In genomic region chr3:169354774-169355501, GRCh38 we compare ENCODE assay signal across 1 cellular context.
TF ChIP-seq lines count a peak whose summit lies in the region.

No MANE protein-coding gene starts in this region.

TF ChIP-seq in HEK293, 187 proteins besides CTCF, POLR2A, EP300 and RAD21 (continued from another document and continues in another):
- TF ChIP-seq ZBTB6 (tag by site-specific recombination; IDR thresholded peaks at IDR 0.05) (no peak), ZNF677 (tag by site-specific recombination; IDR thresholded peaks at IDR 0.05) (no peak), ZNF560 (tag by site-specific recombination; IDR thresholded peaks at IDR 0.05; ENCODE audit: borderline replicate concordance) (no peak), HOXD13 (CRISPR knock-in tag; IDR thresholded peaks at IDR 0.05; ENCODE audit: borderline replicate concordance) (no peak), ZNF221 (tag by site-specific recombination; IDR thresholded peaks at IDR 0.05; ENCODE audit: borderline replicate concordance) (no peak), ZNF121 (tag by site-specific recombination; IDR thresholded peaks at IDR 0.05) (no peak), ZBTB10 (tag by site-specific recombination; IDR thresholded peaks at IDR 0.05) (no peak), ZNF658 (tag by site-specific recombination; IDR thresholded peaks at IDR 0.05) (no peak), ZNF544 (tag by site-specific recombination; IDR thresholded peaks at IDR 0.05) (no peak), ZNF510 (tag by site-specific recombination; IDR thresholded peaks at IDR 0.05; ENCODE audit: insufficient replicate concordance) (no peak), SCRT2 (tag by site-specific recombination; IDR thresholded peaks at IDR 0.05) (peak; percentile 95), ZNF133 (tag by site-specific recombination; IDR thresholded peaks at IDR 0.05) (no peak), ZBTB7A (tag by site-specific recombination; IDR thresholded peaks at IDR 0.05; ENCODE audit: low read depth) (no peak), ZNF629 (tag by site-specific recombination; IDR thresholded peaks at IDR 0.05) (peak; percentile 62), RBAK (tag by site-specific recombination; IDR thresholded peaks at IDR 0.05) (no peak), ZNF701 (tag by site-specific recombination; IDR thresholded peaks at IDR 0.05) (no peak), ZNF341 (tag by site-specific recombination; IDR thresholded peaks at IDR 0.05; ENCODE audit: low read depth) (no peak), ZNF529 (tag by site-specific recombination; IDR thresholded peaks at IDR 0.05; ENCODE audit: insufficient replicate concordance) (no peak), ZNF580 (tag by site-specific recombination; IDR thresholded peaks at IDR 0.05) (no peak), ZNF37A (tag by site-specific recombination; IDR thresholded peaks at IDR 0.05) (no peak), ZNF114 (tag by site-specific recombination; IDR thresholded peaks at IDR 0.05) (no peak), ZNF350 (tag by site-specific recombination; IDR thresholded peaks at IDR 0.05) (no peak), SALL2 (tag by site-specific recombination; IDR thresholded peaks at IDR 0.05; ENCODE audit: borderline replicate concordance) (no peak), ZNF391 (tag by site-specific recombination; IDR thresholded peaks at IDR 0.05; ENCODE audit: borderline replicate concordance, low read depth) (no peak), ZNF558 (tag by site-specific recombination; IDR thresholded peaks at IDR 0.05) (no peak), ZNF24 (tag by site-specific recombination; IDR thresholded peaks at IDR 0.05) (peak; percentile 47; the same call in 1 of the 2 replicates), ZNF366 (tag by site-specific recombination; conservative IDR thresholded peaks at IDR 0.05) (peak; percentile 41; the same call in 1 of the 2 replicates), ZNF211 (tag by site-specific recombination; IDR thresholded peaks at IDR 0.05; ENCODE audit: low read depth) (no peak), ZNF449 (tag by site-specific recombination; IDR thresholded peaks at IDR 0.05) (0 out of 2 replicates have a peak, but pooled peaks have one; percentile 28), REPIN1 (tag by site-specific recombination; IDR thresholded peaks at IDR 0.05; ENCODE audit: low read depth) (no peak), ZNF585B (tag by site-specific recombination; IDR thresholded peaks at IDR 0.05) (no peak), ZNF501 (tag by site-specific recombination; IDR thresholded peaks at IDR 0.05) (no peak; the same call in 1 of the 2 replicates), ZNF664 (tag by site-specific recombination; IDR thresholded peaks at IDR 0.05) (no peak), ZBTB1 (tag by site-specific recombination; IDR thresholded peaks at IDR 0.05) (0 out of 2 replicates have a peak, but pooled peaks have one; percentile 26), ZNF623 (tag by site-specific recombination; IDR thresholded peaks at IDR 0.05) (no peak), KLF10 (tag by site-specific recombination; IDR thresholded peaks at IDR 0.05) (peak; percentile 57; the same call in 1 of the 2 replicates), ZNF26 (tag by site-specific recombination; IDR thresholded peaks at IDR 0.05) (no peak), ZNF433 (tag by site-specific recombination; IDR thresholded peaks at IDR 0.05; ENCODE audit: low read depth) (no peak), SCRT1 (tag by site-specific recombination; IDR thresholded peaks at IDR 0.05; ENCODE audit: borderline replicate concordance) (peak; percentile 99), GLIS1 (tag by site-specific recombination; IDR thresholded peaks at IDR 0.05) (peak; percentile 100), ZNF785 (tag by site-specific recombination; IDR thresholded peaks at IDR 0.05) (no peak), HOXA7 (CRISPR knock-in tag; IDR thresholded peaks at IDR 0.05; ENCODE audit: borderline replicate concordance) (no peak), ZNF416 (tag by site-specific recombination; IDR thresholded peaks at IDR 0.05) (no peak), GLI2 (tag by site-specific recombination; IDR thresholded peaks at IDR 0.05; ENCODE audit: borderline replicate concordance, low read depth) (peak; percentile 84), INSM2 (tag by site-specific recombination; IDR thresholded peaks at IDR 0.05) (no peak), SP2 (tag by site-specific recombination; IDR thresholded peaks at IDR 0.05) (no peak), ZNF132 (tag by site-specific recombination; IDR thresholded peaks at IDR 0.05; ENCODE audit: borderline replicate concordance) (no peak), ZBTB49 (tag by site-specific recombination; IDR thresholded peaks at IDR 0.05; ENCODE audit: low read depth) (no peak), ZBTB17 (tag by site-specific recombination; IDR thresholded peaks at IDR 0.05) (peak; percentile 53), ZNF10 (tag by site-specific recombination; IDR thresholded peaks at IDR 0.05) (no peak), ZBTB11 (tag by site-specific recombination; conservative IDR thresholded peaks at IDR 0.05; ENCODE audit: low read depth) (no peak), ZNF266 (tag by site-specific recombination; IDR thresholded peaks at IDR 0.05; ENCODE audit: low read depth) (no peak), ZBTB26 (tag by site-specific recombination; optimal IDR thresholded peaks at IDR 0.05) (no peak)
